Comparison of ENCODE assay signal across 8 cellular contexts in the genomic region with DNA sequence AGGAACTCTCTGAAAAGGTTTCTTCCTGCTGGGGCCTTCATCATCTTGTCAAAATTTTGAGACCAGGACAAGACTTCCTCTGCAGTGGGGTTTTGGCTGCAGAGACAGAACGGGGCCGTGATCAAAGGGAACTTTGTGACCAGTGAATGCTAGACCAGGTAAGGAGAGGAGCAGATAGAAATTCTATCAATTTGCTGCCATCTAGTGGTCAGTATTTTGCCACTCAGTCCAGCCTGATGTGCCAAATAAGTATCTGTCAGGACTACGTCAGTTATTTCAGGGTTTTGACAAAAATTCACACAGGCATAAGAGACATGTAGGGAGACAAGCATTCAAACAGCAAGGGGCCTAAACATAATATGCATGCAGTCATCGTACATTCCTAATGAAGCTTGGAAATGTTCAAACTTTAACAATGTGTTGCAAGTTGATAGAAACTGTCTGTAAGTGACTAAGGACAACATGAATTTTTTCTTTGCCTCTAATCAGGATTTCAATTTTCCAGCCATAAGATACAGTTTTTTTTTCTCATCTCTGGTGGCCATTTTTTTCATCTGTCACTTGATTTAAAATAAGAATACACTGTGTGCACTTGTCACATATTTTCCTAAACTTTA. TPM values are rescaled to one million over a fixed set of nuclear protein-coding genes. Genes with fewer than 3 reads are reported as not detected.
DNase-seq lines count a peak whose midpoint lies in the region; ATAC-seq and TF ChIP-seq lines count a peak whose summit lies in the region.

No MANE protein-coding gene starts in this region.

- no peak overlapping the region for H3K9ac ChIP-seq in OCI-LY1 (ENCODE audit: low read length)

- no peaks in the 10 kb centered on the region for H3K79me2 ChIP-seq in OCI-LY1 (ENCODE audit: insufficient read depth, low read length)

- H3F3A ChIP-seq in OCI-LY1 (ENCODE audit: insufficient read depth, low read length): no peaks in the 10 kb centered on the region

- H3K36me3 ChIP-seq in OCI-LY1 (ENCODE audit: insufficient read depth, low read length): no peaks in the 10 kb centered on the region
- H3K36me3 ChIP-seq in neutrophil: no peaks in the 10 kb centered on the region

- no peak overlapping the region for H3K4me3 Mint-ChIP-seq in activated T-cell treated with anti-CD3 and anti-CD28 coated beads, Interleukin-2, amount 50 U/mL, for 4 hours

- H3K27me3 Mint-ChIP-seq in activated T-cell treated with anti-CD3 and anti-CD28 coated beads, Interleukin-2, amount 50 U/mL, for 4 hours (ENCODE audit: low read depth): peaks cover 12% of the 10 kb centered on the region

- H2AFZ ChIP-seq in OCI-LY1 (ENCODE audit: low read length): no peak overlapping the region

- TF ChIP-seq CTCF in GM12864 (IDR thresholded peaks at IDR 0.05; ENCODE audit: low read depth, low read length, missing control alignments) (peak; percentile 78), OCI-LY1 (IDR thresholded peaks at IDR 0.05; ENCODE audit: low read length) (peak; percentile 78), fibroblast of villous mesenchyme (IDR thresholded peaks at IDR 0.05; ENCODE audit: insufficient read depth, low read depth, low read length) (peak; percentile 75), neutrophil (IDR thresholded peaks at IDR 0.05) (peak; percentile 67)

- H3K27me3 ChIP-seq in OCI-LY1 (ENCODE audit: insufficient read depth, low read length): no peaks in the 10 kb centered on the region
- H3K27me3 ChIP-seq in neutrophil: peaks cover 3% of the 10 kb centered on the region

- H3K4me3 ChIP-seq in GM12864 (ENCODE audit: low read depth, low read length): no peak overlapping the region
- H3K4me3 ChIP-seq in OCI-LY1 (ENCODE audit: low read depth, low read length, poor library complexity, severe bottlenecking): no peak overlapping the region
- no peak overlapping the region for H3K4me3 ChIP-seq in fibroblast of villous mesenchyme (ENCODE audit: low read depth, low read length)
- no peak overlapping the region for H3K4me3 ChIP-seq in neutrophil (ENCODE audit: low read depth in 1 of 2, low read length in 1 of 2)

- H3K36me3 Mint-ChIP-seq in activated T-cell treated with anti-CD3 and anti-CD28 coated beads, Interleukin-2, amount 50 U/mL, for 4 hours (ENCODE audit: insufficient read depth): no peaks in the 10 kb centered on the region

- H3K9me3 ChIP-seq in OCI-LY1 (ENCODE audit: low read length) (no peaks in the 10 kb centered on the region), neutrophil (no peaks in the 10 kb centered on the region)

- DNase-seq in GM12864 (ENCODE audit: low read depth) (peak; percentile 40), HK-2 (ENCODE audit: unreplicated experiment) (peak; percentile 20), fibroblast of villous mesenchyme (ENCODE audit: low read depth) (peak; percentile 62), ureter (ENCODE audit: low spot score) (no peak)
- peak; percentile 22 for DNase-seq in activated T-cell treated with anti-CD3 and anti-CD28 coated beads, Interleukin-2, amount 50 U/mL, for 4 hours

- no peaks in the 10 kb centered on the region for H3K9me3 Mint-ChIP-seq in activated T-cell treated with anti-CD3 and anti-CD28 coated beads, Interleukin-2, amount 50 U/mL, for 4 hours

- no peak overlapping the region for H3K27ac ChIP-seq in OCI-LY1 (ENCODE audit: low read depth, low read length, poor library complexity, severe bottlenecking)
- H3K27ac ChIP-seq in neutrophil: no peak overlapping the region

- H4K20me1 ChIP-seq in OCI-LY1 (ENCODE audit: insufficient read depth, low read length): no peaks in the 10 kb centered on the region

- H3K4me1 Mint-ChIP-seq in activated T-cell treated with anti-CD3 and anti-CD28 coated beads, Interleukin-2, amount 50 U/mL, for 4 hours (ENCODE audit: low read depth): no peaks in the 10 kb centered on the region

- H3K9me2 ChIP-seq in OCI-LY1 (ENCODE audit: low read depth, low read length): no peaks in the 10 kb centered on the region

- H3K4me1 ChIP-seq in OCI-LY1 (ENCODE audit: insufficient read depth, low read length, severe bottlenecking) (no peaks in the 10 kb centered on the region), neutrophil (ENCODE audit: control insufficient read depth in 1 of 2, insufficient read depth in 1 of 2, low read depth in 1 of 2, low read length in 1 of 2) (peaks cover 0 to 4% of the 10 kb centered on the region in 2 experiments)

- ATAC-seq in GM21528 (IDR thresholded peaks at IDR 0.05; ENCODE audit: low FRiP score, unreplicated experiment): peak; percentile 99
- peak; percentile 85 to 90 for ATAC-seq in activated T-cell treated with anti-CD3 and anti-CD28 coated beads, Interleukin-2, amount 50 U/mL, for 4 hours

- H3K4me2 ChIP-seq in OCI-LY1 (ENCODE audit: low read length): no peak overlapping the region

RNA-seq across cellular contexts. Expression of gene MTRF1L, which starts 22.0 kb away (rescaled TPM):
- 10 to 100 TPM; 20.3 to 23.7 (median 21.6) TPM for total RNA-seq in activated T-cell treated with anti-CD3 and anti-CD28 coated beads, Interleukin-2, amount 50 U/mL, for 4 hours
- 19.3 and 28.9 TPM in 2 replicates for total RNA-seq in fibroblast of villous mesenchyme
- 16.0 TPM for total RNA-seq in ureter

RNA-seq across cellular contexts. Expression of gene FBXO5, which starts 41.7 kb away (rescaled TPM):
- total RNA-seq in activated T-cell treated with anti-CD3 and anti-CD28 coated beads, Interleukin-2, amount 50 U/mL, for 4 hours: 10 to 100 TPM in 2 of 3 donors, 1 to 10 TPM in 1; 9.7 to 10.6 (median 10.0) TPM
- total RNA-seq in fibroblast of villous mesenchyme (15.5 and 22.5 TPM in 2 replicates), ureter (5.3 TPM)
